Comparison of ENCODE assay signal across 1 cellular context in the genomic region with DNA sequence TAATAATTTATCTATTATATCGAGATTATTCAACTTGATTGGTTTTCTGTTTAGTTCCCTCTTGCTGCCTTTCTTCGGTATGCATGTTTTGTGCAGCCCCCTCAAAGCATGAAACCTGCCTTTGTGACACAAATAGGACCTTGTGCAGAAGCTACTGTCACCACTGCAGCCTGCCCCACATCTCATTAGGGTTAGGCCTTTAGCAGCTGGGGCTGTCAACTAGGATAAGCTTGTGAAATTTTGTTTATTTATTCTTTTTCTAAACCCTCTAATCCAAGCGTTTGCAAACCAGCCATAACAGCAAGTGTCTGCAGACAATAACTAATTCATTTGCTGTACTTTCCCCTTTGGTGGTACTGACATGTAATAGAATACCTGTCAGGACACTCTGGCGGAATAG.
TF ChIP-seq lines count a peak whose summit lies in the region.

No MANE protein-coding gene starts in this region.

TF ChIP-seq in SK-N-SH, 30 proteins besides CTCF, POLR2A, EP300 and RAD21 (continued from another document):
- TF ChIP-seq, protein P1, sequence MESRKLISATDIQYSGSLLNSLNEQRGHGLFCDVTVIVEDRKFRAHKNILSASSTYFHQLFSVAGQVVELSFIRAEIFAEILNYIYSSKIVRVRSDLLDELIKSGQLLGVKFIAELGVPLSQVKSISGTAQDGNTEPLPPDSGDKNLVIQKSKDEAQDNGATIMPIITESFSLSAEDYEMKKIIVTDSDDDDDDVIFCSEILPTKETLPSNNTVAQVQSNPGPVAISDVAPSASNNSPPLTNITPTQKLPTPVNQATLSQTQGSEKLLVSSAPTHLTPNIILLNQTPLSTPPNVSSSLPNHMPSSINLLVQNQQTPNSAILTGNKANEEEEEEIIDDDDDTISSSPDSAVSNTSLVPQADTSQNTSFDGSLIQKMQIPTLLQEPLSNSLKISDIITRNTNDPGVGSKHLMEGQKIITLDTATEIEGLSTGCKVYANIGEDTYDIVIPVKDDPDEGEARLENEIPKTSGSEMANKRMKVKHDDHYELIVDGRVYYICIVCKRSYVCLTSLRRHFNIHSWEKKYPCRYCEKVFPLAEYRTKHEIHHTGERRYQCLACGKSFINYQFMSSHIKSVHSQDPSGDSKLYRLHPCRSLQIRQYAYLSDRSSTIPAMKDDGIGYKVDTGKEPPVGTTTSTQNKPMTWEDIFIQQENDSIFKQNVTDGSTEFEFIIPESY (IDR thresholded peaks at IDR 0.05; ENCODE audit: borderline replicate concordance, low read depth), result no peak
- TF ChIP-seq SIN3A (IDR thresholded peaks at IDR 0.05; ENCODE audit: borderline replicate concordance, low read depth, low read length) (no peak), RFX5 (IDR thresholded peaks at IDR 0.05; ENCODE audit: low read length) (no peak), TAF1 (IDR thresholded peaks at IDR 0.05; ENCODE audit: borderline replicate concordance, low read depth, low read length) (no peak), FOXJ3 (CRISPR knock-in tag; IDR thresholded peaks at IDR 0.05) (no peak), NFIC (IDR thresholded peaks at IDR 0.05; ENCODE audit: borderline replicate concordance) (no peak), RCOR1 (IDR thresholded peaks at IDR 0.05; ENCODE audit: low read length) (no peak), YY1 (IDR thresholded peaks at IDR 0.05; ENCODE audit: low read depth) (no peak), NRF1 (IDR thresholded peaks at IDR 0.05; ENCODE audit: low read depth, low read length) (no peak), MEF2A (IDR thresholded peaks at IDR 0.05; ENCODE audit: borderline replicate concordance, low read depth) (no peak), ELF1 (IDR thresholded peaks at IDR 0.05) (no peak)
